ENCODE assay signal across 9 cellular contexts in the genomic region with DNA sequence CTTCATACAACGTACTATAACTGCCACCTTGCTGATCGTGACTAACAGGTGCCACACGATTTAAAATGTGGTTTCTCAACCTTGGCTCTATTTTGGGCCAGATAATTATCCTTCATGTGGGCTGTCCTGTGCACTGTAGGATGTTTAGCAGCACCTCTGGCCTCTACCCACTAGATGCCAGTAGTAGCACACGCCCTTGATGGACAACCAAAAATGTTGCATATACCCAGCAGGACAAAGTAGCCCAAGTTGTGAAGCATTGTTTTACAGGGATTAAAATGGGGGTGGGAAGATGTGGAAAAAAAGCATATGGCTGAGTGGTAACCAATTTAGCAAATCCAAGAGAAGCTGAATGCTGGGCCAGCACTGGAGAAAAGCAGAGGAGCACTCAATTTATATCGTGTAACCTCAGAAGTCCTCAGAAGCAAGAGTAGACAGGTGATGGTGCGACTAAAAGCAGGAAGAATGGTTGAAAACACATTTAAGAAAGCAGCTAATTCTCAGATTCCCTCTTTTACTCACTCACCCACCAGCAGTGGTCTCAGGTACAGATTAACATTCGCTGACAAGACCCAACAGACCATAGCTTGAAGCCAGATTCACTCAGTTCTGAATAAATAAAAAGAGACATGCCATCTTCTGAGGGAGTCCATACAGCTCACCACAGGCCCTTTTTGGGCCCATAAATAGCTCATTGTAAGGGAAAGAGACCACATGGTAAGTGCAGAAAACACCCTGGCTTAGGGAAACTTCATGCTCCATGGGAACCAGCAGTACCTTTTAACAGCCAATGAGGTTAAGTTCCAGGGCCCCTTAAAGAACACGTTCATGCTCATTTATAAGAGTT. TPM values are rescaled to one million over a fixed set of nuclear protein-coding genes. Genes with fewer than 3 reads are reported as not detected.
A peak's percentile ranks its signal among the peaks of the same experiment; 100 is the strongest.
DNase-seq lines count a peak whose midpoint lies in the region; ATAC-seq and TF ChIP-seq lines count a peak whose summit lies in the region.
"Had no signal": no experiment of that assay in that cellular context is flagged by ENCODE, and none has a peak within 500 bp of the region (broad histone marks: within the 10 kb centered on the region; RNA-seq: fewer than 3 reads in every experiment).

No MANE protein-coding gene starts in this region.

- no peak overlapping the region for H3K27ac ChIP-seq in right atrium auricular region
- H3K27ac ChIP-seq: epithelial cell of prostate had no signal

- DNase-seq in DMS 273 (lab: John Stamatoyannopoulos, UW; ENCODE audit: unreplicated experiment) (peak; percentile 46), DMS 273 treated with DMSO at 0.1 percent for 48 hours (lab: John Stamatoyannopoulos, UW) (no peak), RPMI7951 (ENCODE audit: low read depth) (peak; percentile 46), right atrium auricular region (ENCODE audit: low spot score) (no peak), NCI-H1092 (lab: John Stamatoyannopoulos, UW) (no peak)
- peak; percentile 40 for DNase-seq in activated naive CD4-positive, alpha-beta T cell treated with anti-CD3 and anti-CD28 coated beads, Interleukin-2, amount 50 U/mL, for 16 hours
- peak; percentile 41 for DNase-seq in stimulated activated CD4-positive, alpha-beta T cell treated with anti-CD3 and anti-CD28 coated beads, Interleukin-1b, Interleukin-23, amount 100 ng/mL, for 48 hours

- H3K4me1 ChIP-seq in right atrium auricular region: no peaks in the 10 kb centered on the region

- ATAC-seq in HG02642 (IDR thresholded peaks at IDR 0.05; ENCODE audit: poor library complexity, unreplicated experiment): peak; percentile 72

- no peaks in the 10 kb centered on the region for H3K27me3 ChIP-seq in right atrium auricular region

- TF ChIP-seq CTCF in right atrium auricular region (IDR thresholded peaks at IDR 0.05): peak; percentile 39 to 75

- H3K9me3 ChIP-seq in right atrium auricular region: no peaks in the 10 kb centered on the region

- no peak overlapping the region for H3K4me3 ChIP-seq in right atrium auricular region

- H3K36me3 ChIP-seq in right atrium auricular region: peaks cover 6% of the 10 kb centered on the region

RNA-seq across cellular contexts. Expression of gene RAPH1, which starts 50.6 kb away (rescaled TPM):
- 9.3 and 9.4 TPM in 2 replicates for total RNA-seq in RPMI7951 (2014; rRNA removed; shearing (Covaris generic))
- 10 to 100 TPM; 17.4 to 18.7 TPM for total RNA-seq in right atrium auricular region

Comparison
In these comparisons a context has a peak if more than half of its experiments do, and no peak if none do; other contexts are left out.
1. DNase-seq: peak in DMS 273 (single experiment), RPMI7951 (single experiment), activated naive CD4-positive, alpha-beta T cell treated with anti-CD3 and anti-CD28 coated beads, Interleukin-2, amount 50 U/mL, for 16 hours (single experiment) and stimulated activated CD4-positive, alpha-beta T cell treated with anti-CD3 and anti-CD28 coated beads, Interleukin-1b, Interleukin-23, amount 100 ng/mL, for 48 hours (single experiment); none in DMS 273 treated with DMSO at 0.1 percent for 48 hours (single experiment), right atrium auricular region (single experiment) and NCI-H1092 (single experiment).